In the genomic region with DNA sequence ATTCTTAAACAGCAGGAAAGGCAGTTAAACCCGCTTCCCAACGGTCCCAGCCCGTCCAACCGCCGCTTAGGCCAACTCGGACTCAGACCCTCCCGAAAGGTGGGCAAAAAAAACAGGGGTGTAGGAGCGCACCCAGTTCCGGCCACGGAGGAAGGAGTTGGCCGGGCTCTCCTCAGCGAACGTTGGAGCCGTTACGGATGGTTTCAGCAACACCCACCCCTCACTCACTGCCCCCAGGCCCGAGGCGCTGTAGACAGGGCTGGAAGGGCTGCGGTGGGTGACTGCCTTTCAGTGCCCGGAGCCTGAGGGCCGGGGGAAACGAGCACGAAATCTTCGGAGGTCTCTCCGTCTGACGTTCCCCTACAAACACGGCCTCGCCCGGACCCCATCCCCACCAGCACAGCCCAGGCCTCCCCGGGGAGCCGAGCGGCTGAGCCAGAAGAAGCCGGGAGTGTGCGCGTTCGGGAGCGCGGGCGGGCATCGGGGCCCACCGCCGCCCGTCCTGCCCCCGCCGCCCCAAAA, we compare ENCODE assay signal across 1 cellular context.
TF ChIP-seq lines count a peak whose summit lies in the region.

No MANE protein-coding gene starts in this region.

TF ChIP-seq in HepG2, 621 proteins besides CTCF, POLR2A, EP300 and RAD21 (continued from another document and continues in another):
- TF ChIP-seq SPEN (CRISPR knock-in tag; IDR thresholded peaks at IDR 0.05; ENCODE audit: low read depth) (no peak), AKAP8 (CRISPR knock-in tag; IDR thresholded peaks at IDR 0.05) (no peak), POLR2G (IDR thresholded peaks at IDR 0.05; ENCODE audit: low read depth, low read length) (no peak; the same call in 1 of the 2 replicates), NFKB2 (CRISPR knock-in tag; IDR thresholded peaks at IDR 0.05; ENCODE audit: borderline replicate concordance) (0 out of 2 replicates have a peak, but pooled peaks have one; percentile 50), TFE3 (CRISPR knock-in tag; IDR thresholded peaks at IDR 0.05) (no peak), ATF7 (IDR thresholded peaks at IDR 0.05) (no peak), ATF7 (CRISPR knock-in tag; IDR thresholded peaks at IDR 0.05) (no peak), CENPT (CRISPR knock-in tag; IDR thresholded peaks at IDR 0.05; ENCODE audit: low read depth) (no peak), SRY (CRISPR knock-in tag; IDR thresholded peaks at IDR 0.05) (peak; percentile 51; the same call in 1 of the 2 replicates), ZNF225 (CRISPR knock-in tag; IDR thresholded peaks at IDR 0.05) (no peak), BHLHE40 (IDR thresholded peaks at IDR 0.05; ENCODE audit: low read length) (no peak), ZNF7 (CRISPR knock-in tag; IDR thresholded peaks at IDR 0.05) (no peak), KLF15 (CRISPR knock-in tag; IDR thresholded peaks at IDR 0.05; ENCODE audit: borderline replicate concordance) (no peak), CENPX (CRISPR knock-in tag; IDR thresholded peaks at IDR 0.05) (no peak), DNMT3B (CRISPR knock-in tag; conservative IDR thresholded peaks at IDR 0.05) (no peak), TRIM24 (CRISPR knock-in tag; IDR thresholded peaks at IDR 0.05) (no peak), REXO4 (CRISPR knock-in tag; IDR thresholded peaks at IDR 0.05; ENCODE audit: borderline replicate concordance) (no peak), NR2F2 (IDR thresholded peaks at IDR 0.05; ENCODE audit: borderline replicate concordance, low read depth) (no peak), HOXD1 (CRISPR knock-in tag; IDR thresholded peaks at IDR 0.05) (0 out of 2 replicates have a peak, but pooled peaks have one; percentile 33), IRF2 (CRISPR knock-in tag; IDR thresholded peaks at IDR 0.05) (no peak), KDM4B (CRISPR knock-in tag; IDR thresholded peaks at IDR 0.05) (no peak), KLF9 (CRISPR knock-in tag; IDR thresholded peaks at IDR 0.05; ENCODE audit: low read depth) (no peak), CBX1 (IDR thresholded peaks at IDR 0.05; ENCODE audit: low read depth) (no peak), EZH2 (conservative IDR thresholded peaks at IDR 0.05; ENCODE audit: low read depth, low read length) (no peak), ETV5 (CRISPR knock-in tag; IDR thresholded peaks at IDR 0.05; ENCODE audit: borderline replicate concordance) (no peak), DMTF1 (CRISPR knock-in tag; IDR thresholded peaks at IDR 0.05) (no peak), ZFP62 (CRISPR knock-in tag; IDR thresholded peaks at IDR 0.05) (no peak), HNRNPK (IDR thresholded peaks at IDR 0.05; ENCODE audit: low read depth, low read length, poor library complexity, severe bottlenecking) (peak; percentile 1), PRMT3 (CRISPR knock-in tag; IDR thresholded peaks at IDR 0.05; ENCODE audit: borderline replicate concordance, low read depth) (no peak), ZBTB42 (CRISPR knock-in tag; IDR thresholded peaks at IDR 0.05) (no peak), MAFF (IDR thresholded peaks at IDR 0.05; ENCODE audit: low read depth, low read length) (no peak), HNRNPL (IDR thresholded peaks at IDR 0.05; ENCODE audit: low read depth, low read length) (0 out of 2 replicates have a peak, but pooled peaks have one; percentile 18), ZNF577 (CRISPR knock-in tag; IDR thresholded peaks at IDR 0.05; ENCODE audit: borderline replicate concordance, low read depth) (no peak), ZNF768 (CRISPR knock-in tag; IDR thresholded peaks at IDR 0.05) (peak; percentile 32; the same call in 1 of the 2 replicates), ZNF782 (CRISPR knock-in tag; IDR thresholded peaks at IDR 0.05; ENCODE audit: borderline replicate concordance) (peak; percentile 39; the same call in 1 of the 2 replicates), ZNF329 (CRISPR knock-in tag; IDR thresholded peaks at IDR 0.05; ENCODE audit: low read depth) (no peak), MBNL3 (CRISPR knock-in tag; conservative IDR thresholded peaks at IDR 0.05) (no peak), ZBTB43 (CRISPR knock-in tag; conservative IDR thresholded peaks at IDR 0.05) (no peak; the same call in 1 of the 2 replicates), UBTF (CRISPR knock-in tag; IDR thresholded peaks at IDR 0.05) (peak; percentile 59; the same call in 1 of the 2 replicates), ZSCAN20 (CRISPR knock-in tag; IDR thresholded peaks at IDR 0.05; ENCODE audit: borderline replicate concordance) (no peak), ZFX (CRISPR knock-in tag; IDR thresholded peaks at IDR 0.05; ENCODE audit: low read depth) (peak; percentile 60), U2AF2 (IDR thresholded peaks at IDR 0.05; ENCODE audit: low read depth, low read length) (no peak), KDM6A (CRISPR knock-in tag; IDR thresholded peaks at IDR 0.05; ENCODE audit: low read depth) (no peak)
- TF ChIP-seq, protein P1, sequence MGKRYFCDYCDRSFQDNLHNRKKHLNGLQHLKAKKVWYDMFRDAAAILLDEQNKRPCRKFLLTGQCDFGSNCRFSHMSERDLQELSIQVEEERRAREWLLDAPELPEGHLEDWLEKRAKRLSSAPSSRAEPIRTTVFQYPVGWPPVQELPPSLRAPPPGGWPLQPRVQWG (CRISPR knock-in tag; IDR thresholded peaks at IDR 0.05; ENCODE audit: borderline replicate concordance, low read depth), result no peak
- TF ChIP-seq, protein P2, sequence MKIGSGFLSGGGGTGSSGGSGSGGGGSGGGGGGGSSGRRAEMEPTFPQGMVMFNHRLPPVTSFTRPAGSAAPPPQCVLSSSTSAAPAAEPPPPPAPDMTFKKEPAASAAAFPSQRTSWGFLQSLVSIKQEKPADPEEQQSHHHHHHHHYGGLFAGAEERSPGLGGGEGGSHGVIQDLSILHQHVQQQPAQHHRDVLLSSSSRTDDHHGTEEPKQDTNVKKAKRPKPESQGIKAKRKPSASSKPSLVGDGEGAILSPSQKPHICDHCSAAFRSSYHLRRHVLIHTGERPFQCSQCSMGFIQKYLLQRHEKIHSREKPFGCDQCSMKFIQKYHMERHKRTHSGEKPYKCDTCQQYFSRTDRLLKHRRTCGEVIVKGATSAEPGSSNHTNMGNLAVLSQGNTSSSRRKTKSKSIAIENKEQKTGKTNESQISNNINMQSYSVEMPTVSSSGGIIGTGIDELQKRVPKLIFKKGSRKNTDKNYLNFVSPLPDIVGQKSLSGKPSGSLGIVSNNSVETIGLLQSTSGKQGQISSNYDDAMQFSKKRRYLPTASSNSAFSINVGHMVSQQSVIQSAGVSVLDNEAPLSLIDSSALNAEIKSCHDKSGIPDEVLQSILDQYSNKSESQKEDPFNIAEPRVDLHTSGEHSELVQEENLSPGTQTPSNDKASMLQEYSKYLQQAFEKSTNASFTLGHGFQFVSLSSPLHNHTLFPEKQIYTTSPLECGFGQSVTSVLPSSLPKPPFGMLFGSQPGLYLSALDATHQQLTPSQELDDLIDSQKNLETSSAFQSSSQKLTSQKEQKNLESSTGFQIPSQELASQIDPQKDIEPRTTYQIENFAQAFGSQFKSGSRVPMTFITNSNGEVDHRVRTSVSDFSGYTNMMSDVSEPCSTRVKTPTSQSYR (CRISPR knock-in tag; IDR thresholded peaks at IDR 0.05; ENCODE audit: borderline replicate concordance), result no peak
- TF ChIP-seq, protein P3, sequence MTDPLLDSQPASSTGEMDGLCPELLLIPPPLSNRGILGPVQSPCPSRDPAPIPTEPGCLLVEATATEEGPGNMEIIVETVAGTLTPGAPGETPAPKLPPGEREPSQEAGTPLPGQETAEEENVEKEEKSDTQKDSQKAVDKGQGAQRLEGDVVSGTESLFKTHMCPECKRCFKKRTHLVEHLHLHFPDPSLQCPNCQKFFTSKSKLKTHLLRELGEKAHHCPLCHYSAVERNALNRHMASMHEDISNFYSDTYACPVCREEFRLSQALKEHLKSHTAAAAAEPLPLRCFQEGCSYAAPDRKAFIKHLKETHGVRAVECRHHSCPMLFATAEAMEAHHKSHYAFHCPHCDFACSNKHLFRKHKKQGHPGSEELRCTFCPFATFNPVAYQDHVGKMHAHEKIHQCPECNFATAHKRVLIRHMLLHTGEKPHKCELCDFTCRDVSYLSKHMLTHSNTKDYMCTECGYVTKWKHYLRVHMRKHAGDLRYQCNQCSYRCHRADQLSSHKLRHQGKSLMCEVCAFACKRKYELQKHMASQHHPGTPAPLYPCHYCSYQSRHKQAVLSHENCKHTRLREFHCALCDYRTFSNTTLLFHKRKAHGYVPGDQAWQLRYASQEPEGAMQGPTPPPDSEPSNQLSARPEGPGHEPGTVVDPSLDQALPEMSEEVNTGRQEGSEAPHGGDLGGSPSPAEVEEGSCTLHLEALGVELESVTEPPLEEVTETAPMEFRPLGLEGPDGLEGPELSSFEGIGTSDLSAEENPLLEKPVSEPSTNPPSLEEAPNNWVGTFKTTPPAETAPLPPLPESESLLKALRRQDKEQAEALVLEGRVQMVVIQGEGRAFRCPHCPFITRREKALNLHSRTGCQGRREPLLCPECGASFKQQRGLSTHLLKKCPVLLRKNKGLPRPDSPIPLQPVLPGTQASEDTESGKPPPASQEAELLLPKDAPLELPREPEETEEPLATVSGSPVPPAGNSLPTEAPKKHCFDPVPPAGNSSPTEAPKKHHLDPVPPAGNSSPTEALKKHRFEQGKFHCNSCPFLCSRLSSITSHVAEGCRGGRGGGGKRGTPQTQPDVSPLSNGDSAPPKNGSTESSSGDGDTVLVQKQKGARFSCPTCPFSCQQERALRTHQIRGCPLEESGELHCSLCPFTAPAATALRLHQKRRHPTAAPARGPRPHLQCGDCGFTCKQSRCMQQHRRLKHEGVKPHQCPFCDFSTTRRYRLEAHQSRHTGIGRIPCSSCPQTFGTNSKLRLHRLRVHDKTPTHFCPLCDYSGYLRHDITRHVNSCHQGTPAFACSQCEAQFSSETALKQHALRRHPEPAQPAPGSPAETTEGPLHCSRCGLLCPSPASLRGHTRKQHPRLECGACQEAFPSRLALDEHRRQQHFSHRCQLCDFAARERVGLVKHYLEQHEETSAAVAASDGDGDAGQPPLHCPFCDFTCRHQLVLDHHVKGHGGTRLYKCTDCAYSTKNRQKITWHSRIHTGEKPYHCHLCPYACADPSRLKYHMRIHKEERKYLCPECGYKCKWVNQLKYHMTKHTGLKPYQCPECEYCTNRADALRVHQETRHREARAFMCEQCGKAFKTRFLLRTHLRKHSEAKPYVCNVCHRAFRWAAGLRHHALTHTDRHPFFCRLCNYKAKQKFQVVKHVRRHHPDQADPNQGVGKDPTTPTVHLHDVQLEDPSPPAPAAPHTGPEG (CRISPR knock-in tag; IDR thresholded peaks at IDR 0.05), result 0 out of 2 replicates have a peak, but pooled peaks have one; percentile 36
- TF ChIP-seq, protein P4, sequence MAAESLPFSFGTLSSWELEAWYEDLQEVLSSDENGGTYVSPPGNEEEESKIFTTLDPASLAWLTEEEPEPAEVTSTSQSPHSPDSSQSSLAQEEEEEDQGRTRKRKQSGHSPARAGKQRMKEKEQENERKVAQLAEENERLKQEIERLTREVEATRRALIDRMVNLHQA (CRISPR knock-in tag; IDR thresholded peaks at IDR 0.05), result no peak
